8 cellular contexts compared by ENCODE assay signal in the genomic region with DNA sequence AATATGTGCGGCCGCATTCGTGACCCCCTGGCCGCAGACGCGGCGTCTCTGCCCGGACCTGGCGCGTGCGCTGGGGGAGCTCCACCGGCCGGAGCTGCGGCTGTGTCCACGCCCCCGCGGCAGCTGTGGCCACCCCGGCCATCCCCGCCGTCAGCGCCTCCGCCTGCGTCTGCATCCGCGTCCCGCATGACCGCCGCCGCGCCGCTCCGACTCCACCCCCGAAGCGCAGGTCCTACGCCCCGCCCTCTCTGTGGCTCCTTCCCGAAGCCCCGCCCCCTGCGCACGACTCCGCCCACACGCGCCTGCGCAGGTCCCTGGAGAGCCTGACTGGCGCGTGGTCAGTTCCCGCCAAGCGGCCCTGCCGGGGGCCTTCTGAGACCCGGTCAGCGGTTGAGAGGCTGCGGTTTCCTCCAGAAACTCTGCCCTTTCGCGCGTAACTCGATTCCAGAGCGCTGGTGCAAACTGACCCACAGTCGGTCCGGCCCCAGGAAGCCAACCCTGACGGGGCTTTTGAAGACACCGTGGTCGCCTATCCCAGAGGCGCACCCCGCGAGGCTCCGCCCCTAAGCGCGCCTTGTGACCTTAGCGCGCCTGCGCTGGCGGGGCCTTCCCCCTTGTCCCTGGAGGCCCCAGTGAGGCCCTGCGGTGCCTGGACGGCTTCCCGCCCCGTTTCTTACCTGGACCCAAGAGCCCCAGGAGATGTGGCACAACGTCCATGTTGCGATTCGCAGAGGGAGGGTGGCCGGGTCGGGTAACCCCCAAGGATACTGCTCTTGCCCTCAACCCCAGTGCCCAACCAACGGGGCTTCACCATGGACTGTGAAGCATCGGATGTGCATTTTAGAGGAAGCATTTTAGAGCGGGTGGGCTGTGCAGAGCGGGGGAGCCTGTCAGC. TPM values are rescaled to one million over a fixed set of nuclear protein-coding genes. Genes with fewer than 3 reads are reported as not detected.
DNase-seq lines count a peak whose midpoint lies in the region; ATAC-seq and TF ChIP-seq lines count a peak whose summit lies in the region.

A gene with protein sequence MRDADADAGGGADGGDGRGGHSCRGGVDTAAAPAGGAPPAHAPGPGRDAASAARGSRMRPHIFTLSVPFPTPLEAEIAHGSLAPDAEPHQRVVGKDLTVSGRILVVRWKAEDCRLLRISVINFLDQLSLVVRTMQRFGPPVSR (minus strand): TSS at position 554 of the 895 bp plus-strand sequence. CDS start 366 bp downstream, at position 188.

- intact Hi-C loops in activated B cell treated with CpG ODN at 0.5 μM for 24 hours (cut with micrococcal nuclease): loop anchor here (1.0 to 5.0 kb wide), 6 partner anchors 11 to 82 kb away; a partner anchor contains a TSS

- H3K27me3 Mint-ChIP-seq in activated B cell treated with CpG ODN at 0.5 μM for 24 hours: no peaks in the 10 kb centered on the region

- peak within 1 kb of the TSS; percentile 55 to 56 for H3K4me3 ChIP-seq in cardiac fibroblast (replicated peaks in 1 of 2; ENCODE audit: low read depth in 2 of 2, low read length in 2 of 2)

- DNase-seq in ACHN: peak; percentile 77
- DNase-seq in NCI-H2196 treated with DMSO at 0.1 percent for 48 hours (lab: John Stamatoyannopoulos, UW; ENCODE audit: unreplicated experiment): peak; percentile 70
- DNase-seq in activated B cell treated with CpG ODN at 0.5 μM for 24 hours: peak; percentile 95
- DNase-seq in cardiac fibroblast (ENCODE audit: low read depth in 2 of 2): peak; percentile 90 to 95
- peak; percentile 92 for DNase-seq in islet precursor cell
- peak; percentile 91 for DNase-seq in stimulated activated CD4-positive, alpha-beta T cell treated with anti-CD3 and anti-CD28 coated beads, Interleukin-12 subunit alpha, Interleukin-12 subunit beta, amount 100 ng/mL, for 4 hours

- peaks cover 9% of the 10 kb centered on the region for H3K36me3 Mint-ChIP-seq in activated B cell treated with CpG ODN at 0.5 μM for 24 hours (ENCODE audit: low read depth)

- ATAC-seq in GM18873 (IDR thresholded peaks at IDR 0.05; ENCODE audit: low FRiP score, unreplicated experiment): peak; percentile 75
- peak; percentile 80 for ATAC-seq in HG03135 (IDR thresholded peaks at IDR 0.05; ENCODE audit: unreplicated experiment)
- peak; percentile 90 for ATAC-seq in activated B cell treated with CpG ODN at 0.5 μM for 24 hours (ENCODE audit: low read depth)

- peak within 1 kb of the TSS; percentile 80 for H3K4me3 Mint-ChIP-seq in activated B cell treated with CpG ODN at 0.5 μM for 24 hours

- POLR2A ChIA-PET in activated B cell treated with CpG ODN at 0.5 μM for 24 hours (lab: Charles Lee): interaction anchor here (0.6 to 1.8 kb wide), 17 partner anchors 9 to 508 kb away, joined by 3 to 12 read pairs (median 4); a partner anchor contains a TSS

- H3K27ac Mint-ChIP-seq in activated B cell treated with CpG ODN at 0.5 μM for 24 hours: peak within 1 kb of the TSS; percentile 88

- CTCF ChIA-PET in activated B cell treated with CpG ODN at 0.5 μM for 24 hours (lab: Charles Lee): no interaction called here

- no peaks in the 10 kb centered on the region for H3K9me3 Mint-ChIP-seq in activated B cell treated with CpG ODN at 0.5 μM for 24 hours

- in situ Hi-C loops in ACHN (cut with HindIII; ENCODE audit: low pct_ligation_motif_present, low pct_unique_long_range_greater_than_20kb, low sequenced_read_pairs): no loop called here

- TF ChIP-seq CTCF in activated B cell treated with CpG ODN at 0.5 μM for 24 hours (IDR thresholded peaks at IDR 0.05) (no peak), cardiac fibroblast (IDR thresholded peaks at IDR 0.05; ENCODE audit: low read depth, low read length) (no peak)

- H3K4me1 Mint-ChIP-seq in activated B cell treated with CpG ODN at 0.5 μM for 24 hours: peaks cover 23% of the 10 kb centered on the region

RNA-seq across cellular contexts. Expression of the gene that starts here (rescaled TPM):
- total RNA-seq in activated B cell treated with CpG ODN at 0.5 μM for 24 hours: 16.6 and 18.9 TPM in 2 replicates

Comparison
In these comparisons a context has a peak if more than half of its experiments do, and no peak if none do; other contexts are left out.
1. Peak in every context shown above with its lines: DNase-seq, ATAC-seq and H3K4me3 ChIP-seq.